Comparison of ENCODE assay signal across 8 cellular contexts in the genomic region with DNA sequence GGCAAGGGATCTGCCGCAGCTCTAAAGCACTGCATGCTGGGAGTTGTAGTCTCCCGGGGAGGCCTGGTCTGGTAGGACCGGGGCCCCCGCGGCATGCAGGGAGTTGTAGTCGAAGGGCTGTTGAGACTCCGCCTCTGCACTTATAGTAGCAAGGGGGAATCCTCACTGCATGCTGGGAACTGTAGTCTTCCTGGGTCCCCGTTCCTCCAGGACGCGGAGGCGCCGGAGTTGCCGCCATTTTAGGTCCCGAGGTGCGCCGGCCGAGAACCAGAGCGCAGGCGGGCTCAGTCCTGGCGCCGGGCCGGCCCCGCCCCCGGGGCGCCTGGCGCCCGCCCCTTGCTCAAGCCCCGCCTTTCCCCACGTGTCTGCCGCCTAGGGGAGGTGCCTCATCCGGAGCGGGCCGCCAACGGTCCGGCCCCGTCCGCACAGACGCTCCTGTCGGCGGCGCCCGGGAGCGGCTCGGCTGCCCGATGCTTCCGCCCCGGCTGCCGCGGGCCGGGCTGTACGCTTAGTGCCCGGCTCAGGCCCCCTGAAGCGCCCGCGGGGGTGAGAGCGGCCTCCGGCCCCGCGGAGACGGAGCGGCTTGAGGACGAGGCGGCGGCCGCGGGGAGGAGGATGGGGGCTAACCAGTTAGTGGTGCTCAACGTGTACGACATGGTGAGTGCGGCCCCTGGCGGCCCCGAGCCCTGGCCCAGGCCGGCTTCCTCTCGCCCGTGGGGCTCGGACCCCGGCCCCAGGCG. TPM values are rescaled to one million over a fixed set of nuclear protein-coding genes. Genes with fewer than 3 reads are reported as not detected.
A peak's percentile ranks its signal among the peaks of the same experiment; 100 is the strongest.
DNase-seq lines count a peak whose midpoint lies in the region; ATAC-seq, FAIRE-seq and TF ChIP-seq lines count a peak whose summit lies in the region.

A gene (plus strand): TSS at position 428 of the 740 bp plus-strand sequence. CDS start 188 bp downstream, at position 616.

- TF ChIP-seq POLR2A in GM12891 (IDR thresholded peaks at IDR 0.05; ENCODE audit: low read depth, low read length), result peak; percentile 84
- peak; percentile 94 for TF ChIP-seq POLR2A in transverse colon (IDR thresholded peaks at IDR 0.05)

- in situ Hi-C loops in transverse colon (cut with MboI; ENCODE audit: low pct_ligation_motif_present in 1 of 4, low pct_unique_long_range_greater_than_20kb in 1 of 4, low sequenced_read_pairs in 3 of 4), result loop anchor here in 1 of 4 donors (10.0 kb wide), 1 partner anchor 198 kb away; a partner anchor contains a TSS

- peaks cover 16% of the 10 kb centered on the region for H3K79me2 ChIP-seq in trophoblast cell (ENCODE audit: control insufficient read depth, insufficient read depth, low read length, poor library complexity)

- TF ChIP-seq CTCF in transverse colon (IDR thresholded peaks at IDR 0.05), result peak; percentile 28 to 73 (median 44)

- intact Hi-C loops in cardiac septum (cut with DNase I), result loop anchor here (2.0 to 10.0 kb wide), 6 partner anchors 79 to 606 kb away; a partner anchor contains a TSS
- intact Hi-C loops in transverse colon (cut with DNase I; ENCODE audit: low total_unique reads), result no loop called here

- H4K12ac ChIP-seq in trophoblast cell (ENCODE audit: low read depth, low read length), result peak within 1 kb of the TSS; percentile 94

- peak; percentile 96 for FAIRE-seq in GM12891 (lab: Jason Lieb, UNC)

- H3K4ac ChIP-seq in trophoblast cell (ENCODE audit: low read depth, low read length), result peak within 1 kb of the TSS; percentile 77

- TF ChIP-seq EP300 in transverse colon (IDR thresholded peaks at IDR 0.05; ENCODE audit: low read depth), result no peak

- peak within 1 kb of the TSS; percentile 97 for H3K4me3 ChIP-seq in adipocyte (ENCODE audit: low read length)
- H3K4me3 ChIP-seq in trophoblast cell (ENCODE audit: low read depth, low read length), result peak within 1 kb of the TSS; percentile 83
- peak within 1 kb of the TSS; percentile 60 to 91 (median 80) for H3K4me3 ChIP-seq in transverse colon

- ATAC-seq in HG02840 (IDR thresholded peaks at IDR 0.05; ENCODE audit: low FRiP score, unreplicated experiment), result peak; percentile 97

- peak within 1 kb of the TSS; percentile 98 for H4K8ac ChIP-seq in trophoblast cell (ENCODE audit: low read depth, low read length)

- no peaks in the 10 kb centered on the region for H3K9me3 ChIP-seq in adipocyte (ENCODE audit: control insufficient read depth, low read length)
- no peaks in the 10 kb centered on the region for H3K9me3 ChIP-seq in trophoblast cell (ENCODE audit: insufficient read depth, low read depth, low read length)
- no peaks in the 10 kb centered on the region for H3K9me3 ChIP-seq in transverse colon

- no peak within 1 kb of the TSS for H3K23ac ChIP-seq in trophoblast cell (ENCODE audit: low read length)

- peak within 1 kb of the TSS; percentile 95 for H3K27ac ChIP-seq in trophoblast cell (ENCODE audit: low read depth, low read length)
- H3K27ac ChIP-seq in transverse colon, result peak within 1 kb of the TSS; percentile 96 to 99 (median 98)

- peak within 1 kb of the TSS; percentile 68 for H2AK5ac ChIP-seq in trophoblast cell (ENCODE audit: low read length)

- H3K4me2 ChIP-seq in trophoblast cell (ENCODE audit: low read length), result peak within 1 kb of the TSS; percentile 90

- H2BK12ac ChIP-seq in trophoblast cell (ENCODE audit: low read length), result no peak within 1 kb of the TSS

- H3K27me3 ChIP-seq in adipocyte (replicated peaks; ENCODE audit: control insufficient read depth, insufficient read depth, low read length), result no peaks in the 10 kb centered on the region
- H3K27me3 ChIP-seq in trophoblast cell (ENCODE audit: insufficient read depth, low read length), result no peaks in the 10 kb centered on the region
- no peaks in the 10 kb centered on the region for H3K27me3 ChIP-seq in transverse colon

- H2BK120ac ChIP-seq in trophoblast cell (ENCODE audit: insufficient read depth, low read length, poor library complexity), result peak within 1 kb of the TSS; percentile 86

- H3K18ac ChIP-seq in trophoblast cell (ENCODE audit: low read length), result peak within 1 kb of the TSS; percentile 96

- peak within 1 kb of the TSS; percentile 98 for H2AFZ ChIP-seq in trophoblast cell (ENCODE audit: insufficient read depth, low read length, poor library complexity)

- peak; percentile 92 for DNase-seq in GM12891 (ENCODE audit: insufficient read length, low spot score)
- peak; percentile 100 for DNase-seq in NCI-H1436 (lab: John Stamatoyannopoulos, UW)
- peak; percentile 98 for DNase-seq in T follicular helper cell (ENCODE audit: low read depth)
- peak; percentile 100 for DNase-seq in adipocyte (ENCODE audit: low read depth)
- DNase-seq in cardiac septum (ENCODE audit: low spot score), result peak; percentile 99
- peak; percentile 99 to 100 for DNase-seq in trophoblast cell
- peak; percentile 99 for DNase-seq in transverse colon

- H3K4me1 ChIP-seq in adipocyte (ENCODE audit: control insufficient read depth, insufficient read depth, low read length) (peaks cover 24% of the 10 kb centered on the region), trophoblast cell (ENCODE audit: control insufficient read depth in 1 of 2, insufficient read depth in 2 of 2, low read length in 2 of 2) (peaks cover 0 to 4% of the 10 kb centered on the region in 2 experiments), transverse colon (peaks cover 10 to 43% (median 28%) of the 10 kb centered on the region in 4 donors)

- peaks cover 10% of the 10 kb centered on the region for H3K79me1 ChIP-seq in trophoblast cell (ENCODE audit: low read length)

- no CpG with 5 or more reads among the region's 77 CpGs for WGBS in trophoblast cell (ENCODE audit: extremely low coverage, insufficient coverage, insufficient read length)
- WGBS in transverse colon (ENCODE audit: low coverage in 1 of 2), 2 donors, result 1% methylated on average over 38 of the region's 77 CpGs; no CpG with 5 or more reads in 1 of the 2 donors

- H3K9ac ChIP-seq in adipocyte (ENCODE audit: low read length), result peak within 1 kb of the TSS; percentile 94
- peak within 1 kb of the TSS; percentile 80 for H3K9ac ChIP-seq in trophoblast cell (ENCODE audit: low read length)

- peak within 1 kb of the TSS; percentile 91 for H4K91ac ChIP-seq in trophoblast cell (ENCODE audit: low read depth, low read length)

- peak within 1 kb of the TSS; percentile 94 for H2BK5ac ChIP-seq in trophoblast cell (ENCODE audit: low read depth, low read length, poor library complexity)

- H3K36me3 ChIP-seq in adipocyte (ENCODE audit: control insufficient read depth, insufficient read depth, low read length, severe bottlenecking) (peaks cover 9% of the 10 kb centered on the region), trophoblast cell (ENCODE audit: control insufficient read depth in 1 of 2, insufficient read depth in 2 of 2, low read length in 2 of 2) (peaks cover 3 to 6% of the 10 kb centered on the region in 2 experiments), transverse colon (no peaks in the 10 kb centered on the region)

- H3K14ac ChIP-seq in trophoblast cell (ENCODE audit: low read length), result peak within 1 kb of the TSS; percentile 95

TF ChIP-seq in GM12891, 5 proteins besides CTCF, POLR2A, EP300 and RAD21:
- no peak for TF ChIP-seq PAX5 (IDR thresholded peaks at IDR 0.05; ENCODE audit: insufficient read depth, low read length, severe bottlenecking)
- TF ChIP-seq POLR2AphosphoS5 (IDR thresholded peaks at IDR 0.05; ENCODE audit: low read depth, low read length), result peak; percentile 70; the same call in 1 of the 2 replicates
- peak; percentile 68 for TF ChIP-seq TAF1 (IDR thresholded peaks at IDR 0.05; ENCODE audit: low read depth, low read length)
- 0 out of 2 replicates have a peak, but pooled peaks have one; percentile 23 for TF ChIP-seq POU2F2 (IDR thresholded peaks at IDR 0.05; ENCODE audit: low read depth, low read length)
- TF ChIP-seq SPI1 (IDR thresholded peaks at IDR 0.05; ENCODE audit: low read depth, low read length), result no peak

RNA-seq across cellular contexts. Expression of the gene that starts here (rescaled TPM):
- polyA plus RNA-seq in GM12891 (2012; ENCODE audit: low read depth, missing spikeins), result 4.1 TPM
- total RNA-seq in cardiac septum, result 23.0 TPM
- 40.1 and 40.5 TPM in 2 replicates for polyA plus RNA-seq in trophoblast cell (2013)
- total RNA-seq in transverse colon, result 10 to 100 TPM; 18.3 to 41.6 (median 30.6) TPM

Comparison
In these comparisons a context has a peak if more than half of its experiments do, and no peak if none do; other contexts are left out.
1. Peak in every context shown above with its lines: DNase-seq, ATAC-seq, H3K4me3 ChIP-seq and H3K27ac ChIP-seq.